ENCODE assay signal across 18 cellular contexts in genomic region chr19:33266971-33267484, GRCh38.
"Had no signal": no experiment of that assay in that cellular context is flagged by ENCODE, and none has a peak within 500 bp of the region (broad histone marks: within the 10 kb centered on the region; RNA-seq: fewer than 3 reads in every experiment).

No MANE protein-coding gene starts in this region.

- H3K4me3 ChIP-seq: adrenal gland, cardiac muscle cell, dorsolateral prefrontal cortex, gastroesophageal sphincter, left lung, tibial nerve had no signal

- H3K4me1 ChIP-seq: adrenal gland, gastroesophageal sphincter had no signal

- DNase-seq: activated CD4-positive, alpha-beta T cell treated with anti-CD3 and anti-CD28 coated beads, Interleukin-2, amount 10 ng/mL, durations not matched to agents 24 days and 14 days; activated CD4-positive, CD25-positive, alpha-beta regulatory T cell; activated CD8-positive, alpha-beta memory T cell treated with anti-CD3 and anti-CD28 coated beads, Interleukin-2, amount 50 U/mL, for 4 hours; activated CD8-positive, alpha-beta T cell treated with anti-CD3 and anti-CD28 coated beads, Interleukin-2, amount 10 ng/mL, durations not matched to agents 7 days and 5 days; activated effector memory CD4-positive, alpha-beta T cell treated with anti-CD3 and anti-CD28 coated beads, Interleukin-2, amount 50 U/mL, for 16 hours; activated T-cell treated with anti-CD3 and anti-CD28 coated beads, Interleukin-2, amount 50 U/mL, for 48 hours; adrenal gland; dorsolateral prefrontal cortex; endodermal cell; islet precursor cell; naive B cell; retina; stimulated activated CD4-positive, alpha-beta T cell treated with anti-CD3 and anti-CD28 coated beads, Interleukin-4, amount 100 ng/mL, for 1 hour; stimulated activated naive B cell treated with anti-CD40 and anti-IgM and Interleukin-4, amounts not matched to agents 10 μg/mL and 1 μg/mL and 100 μg/mL, for 72 hours had no signal

- H3K27me3 ChIP-seq: adrenal gland, cardiac muscle cell, dorsolateral prefrontal cortex had no signal

- H3K36me3 ChIP-seq: adrenal gland, cardiac muscle cell, gastroesophageal sphincter, left lung, tibial nerve had no signal

- H3K9me3 ChIP-seq: adrenal gland, gastroesophageal sphincter, left lung, tibial nerve had no signal

- ATAC-seq: activated CD8-positive, alpha-beta T cell treated with anti-CD3 and anti-CD28 coated beads, Interleukin-2, amount 10 ng/mL, durations not matched to agents 7 days and 5 days; gastroesophageal sphincter; stimulated activated naive B cell treated with anti-CD40 and anti-IgM and Interleukin-4, amounts not matched to agents 10 μg/mL and 1 μg/mL and 100 μg/mL, for 72 hours had no signal

- H3K27ac ChIP-seq: adrenal gland, cardiac muscle cell, gastroesophageal sphincter, tibial nerve had no signal
